In genomic region chr4:91620952-91621351, GRCh38 we compare ENCODE assay signal across 8 cellular contexts.
"Had no signal": no experiment of that assay in that cellular context is flagged by ENCODE, and none has a peak within 500 bp of the region (broad histone marks: within the 10 kb centered on the region; RNA-seq: fewer than 3 reads in every experiment).

No MANE protein-coding gene starts in this region.

- H3K36me3 ChIP-seq: HAP-1 had no signal

- H3K4me3 ChIP-seq: GM23338, HAP-1 had no signal

- H3K9me3 ChIP-seq: HAP-1 had no signal

- H3K4me2 ChIP-seq: GM23338 had no signal

- H2AFZ ChIP-seq: GM23338 had no signal

- ATAC-seq: GM23338, HCT116, HepG2 had no signal

- FAIRE-seq: HepG2 had no signal

- DNase-seq: H7, HFFc6, KBM-7 had no signal

- H3K27ac ChIP-seq: HL-60 had no signal
